22 cellular contexts compared by ENCODE assay signal in genomic region chr22:22960307-22960706, GRCh38.
A peak's percentile ranks its signal among the peaks of the same experiment; 100 is the strongest.
DNase-seq lines count a peak whose midpoint lies in the region; ATAC-seq and TF ChIP-seq lines count a peak whose summit lies in the region.
"Had no signal": no experiment of that assay in that cellular context is flagged by ENCODE, and none has a peak within 500 bp of the region (broad histone marks: within the 10 kb centered on the region; RNA-seq: fewer than 3 reads in every experiment).

No MANE protein-coding gene starts in this region.

- H3K79me1 ChIP-seq in mesendoderm (ENCODE audit: low read length) = no peaks in the 10 kb centered on the region

- H3K4ac ChIP-seq in mesendoderm (ENCODE audit: low read depth, low read length) = no peak overlapping the region

- H2AK5ac ChIP-seq in mesendoderm (ENCODE audit: low read length) = no peak overlapping the region

- intact Hi-C loops in heart left ventricle (cut with DNase I) (loop anchor here in 1 of 10 donors (5.0 kb wide), 1 partner anchor 77 kb away; no protein-coding TSS in a partner anchor), cardiac septum (cut with DNase I) (no loop called here), right cardiac atrium (cut with DNase I) (no loop called here), ascending aorta (cut with DNase I) (no loop called here)

- H3K36me3 ChIP-seq in heart left ventricle (no peaks in the 10 kb centered on the region), mesendoderm (ENCODE audit: control insufficient read depth, insufficient read depth, low read length) (no peaks in the 10 kb centered on the region), ascending aorta (no peaks in the 10 kb centered on the region)
- H3K36me3 ChIP-seq: SJCRH30 had no signal

- H3K27me3 ChIP-seq in heart left ventricle = peaks cover 0 to 9% (median 0%) of the 10 kb centered on the region in 9 donors
- H3K27me3 ChIP-seq in right cardiac atrium (ENCODE audit: control insufficient read depth, insufficient read depth) = no peaks in the 10 kb centered on the region
- no peaks in the 10 kb centered on the region for H3K27me3 ChIP-seq in mesendoderm (ENCODE audit: insufficient read depth, low read length, poor library complexity)
- no peaks in the 10 kb centered on the region for H3K27me3 ChIP-seq in ascending aorta
- H3K27me3 ChIP-seq: SJCRH30 had no signal

- DNase-seq in heart left ventricle (peak in 4 of 5 donors; percentile 29 to 46 (median 34)), cardiac septum (ENCODE audit: low spot score) (no peak), right cardiac atrium (no peak), mesendoderm (no peak), ascending aorta (ENCODE audit: low spot score in 2 of 2) (no peak), GM13976 (ENCODE audit: low spot score) (no peak)
- no peak for DNase-seq in stimulated activated CD8-positive, alpha-beta memory T cell treated with anti-CD3 and anti-CD28 coated beads, Interleukin-4, amount 100 ng/mL, for 48 hours
- DNase-seq: 8988T; AML-193; Calu3; CD8-positive, alpha-beta memory T cell; DMS153; NCI-H1092; NCI-H1436 treated with DMSO at 0.1 percent for 48 hours; NCI-H1930; NCI-H2227 treated with DMSO at 0.1 percent for 48 hours; NCI-H510A treated with DMSO at 0.1 percent for 48 hours; NCI-H774; NK-92 treated with Interleukin-12 subunit alpha and Interleukin-12 subunit beta, amount 100 ng/mL, for 24 hours; SJCRH30 had no signal

- H3K27ac ChIP-seq in heart left ventricle (peak overlapping the region in 10 of 12 donors; percentile 6 to 79 (median 64)), right cardiac atrium (ENCODE audit: low read length) (peak overlapping the region; percentile 1), mesendoderm (ENCODE audit: low read depth, low read length) (no peak overlapping the region), ascending aorta (no peak overlapping the region)
- H3K27ac ChIP-seq: SJCRH30 had no signal

- H3K4me1 ChIP-seq in heart left ventricle = peaks cover 0 to 14% (median 6%) of the 10 kb centered on the region in 12 donors
- no peaks in the 10 kb centered on the region for H3K4me1 ChIP-seq in right cardiac atrium (ENCODE audit: control insufficient read depth, insufficient read depth, low read length)
- H3K4me1 ChIP-seq in mesendoderm (ENCODE audit: control insufficient read depth, low read depth, low read length) = no peaks in the 10 kb centered on the region
- no peaks in the 10 kb centered on the region for H3K4me1 ChIP-seq in ascending aorta

- H3K79me2 ChIP-seq in mesendoderm (ENCODE audit: control insufficient read depth, insufficient read depth, low read length) = no peaks in the 10 kb centered on the region

- H4K5ac ChIP-seq in mesendoderm (ENCODE audit: low read length) = peak overlapping the region; percentile 40

- 23 to 58% (median 44%) methylated on average over 1 of the region's 1 CpG for WGBS in heart left ventricle, 4 donors
- 46% methylated on average over 1 of the region's 1 CpG for WGBS in right cardiac atrium
- WGBS in mesendoderm (ENCODE audit: extremely low coverage, insufficient coverage, low lambda C conversion rate) = no CpG with 5 or more reads among the region's 1 CpG

- no peak overlapping the region for H2BK15ac ChIP-seq in mesendoderm (replicated peaks; ENCODE audit: low read depth)

- no peak overlapping the region for H2BK120ac ChIP-seq in mesendoderm (ENCODE audit: low read depth, low read length)

- H3K4me3 ChIP-seq in heart left ventricle (no peak overlapping the region), right cardiac atrium (ENCODE audit: low read length) (no peak overlapping the region), mesendoderm (ENCODE audit: low read length) (no peak overlapping the region), ascending aorta (no peak overlapping the region)
- H3K4me3 ChIP-seq: SJCRH30 had no signal

- ATAC-seq in heart left ventricle = peak; percentile 20 to 91 (median 70)
- ATAC-seq in right cardiac atrium = peak in 1 of 2 donors; percentile 50
- ATAC-seq: HCT116, Panc1 had no signal

- in situ Hi-C loops in GM13976 (cut with MboI; ENCODE audit: low sequenced_read_pairs, unreplicated experiment) = loop anchor here (5.0 to 10.0 kb wide), 2 partner anchors 162 to 314 kb away; no protein-coding TSS in a partner anchor

- no peak for TF ChIP-seq CTCF in heart left ventricle (IDR thresholded peaks at IDR 0.05)
- no peak for TF ChIP-seq CTCF in ascending aorta (IDR thresholded peaks at IDR 0.05)
- no peak for TF ChIP-seq CTCF in GM13976 (IDR thresholded peaks at IDR 0.05; ENCODE audit: borderline replicate concordance, control extremely low read depth, extremely low read depth, insufficient read depth, missing control alignments)

- H3K9ac ChIP-seq in mesendoderm (ENCODE audit: low read length) = no peak overlapping the region

- H3K4me2 ChIP-seq in mesendoderm (ENCODE audit: low read length) = no peak overlapping the region

- no peak overlapping the region for H3K56ac ChIP-seq in mesendoderm (ENCODE audit: low read length)

- no peak overlapping the region for H2BK5ac ChIP-seq in mesendoderm (ENCODE audit: low read length)

- TF ChIP-seq POLR2A in heart left ventricle (IDR thresholded peaks at IDR 0.05) = no peak

- H4K8ac ChIP-seq in mesendoderm (ENCODE audit: low read depth, low read length) = no peak overlapping the region

- H3K18ac ChIP-seq in mesendoderm (ENCODE audit: low read length) = no peak overlapping the region

- H3K23ac ChIP-seq in mesendoderm (ENCODE audit: low read length) = no peak overlapping the region

- H3K9me3 ChIP-seq in heart left ventricle (peaks cover 0 to 37% (median 4%) of the 10 kb centered on the region in 12 donors), right cardiac atrium (ENCODE audit: control insufficient read depth, low read length) (no peaks in the 10 kb centered on the region), ascending aorta (peaks cover 0 to 12% of the 10 kb centered on the region in 2 donors)

Comparison
In these comparisons a context has a peak if more than half of its experiments do, and no peak if none do; other contexts are left out.
1. DNase-seq: peak in heart left ventricle (4 of 5); none in cardiac septum (single experiment), right cardiac atrium (0 of 3), mesendoderm (single experiment), ascending aorta (0 of 2), GM13976 (single experiment) and stimulated activated CD8-positive, alpha-beta memory T cell treated with anti-CD3 and anti-CD28 coated beads, Interleukin-4, amount 100 ng/mL, for 48 hours (single experiment).
2. H3K27ac ChIP-seq: peak in heart left ventricle (10 of 12) and right cardiac atrium (single experiment); none in mesendoderm (single experiment) and ascending aorta (0 of 2).